In the genomic region with DNA sequence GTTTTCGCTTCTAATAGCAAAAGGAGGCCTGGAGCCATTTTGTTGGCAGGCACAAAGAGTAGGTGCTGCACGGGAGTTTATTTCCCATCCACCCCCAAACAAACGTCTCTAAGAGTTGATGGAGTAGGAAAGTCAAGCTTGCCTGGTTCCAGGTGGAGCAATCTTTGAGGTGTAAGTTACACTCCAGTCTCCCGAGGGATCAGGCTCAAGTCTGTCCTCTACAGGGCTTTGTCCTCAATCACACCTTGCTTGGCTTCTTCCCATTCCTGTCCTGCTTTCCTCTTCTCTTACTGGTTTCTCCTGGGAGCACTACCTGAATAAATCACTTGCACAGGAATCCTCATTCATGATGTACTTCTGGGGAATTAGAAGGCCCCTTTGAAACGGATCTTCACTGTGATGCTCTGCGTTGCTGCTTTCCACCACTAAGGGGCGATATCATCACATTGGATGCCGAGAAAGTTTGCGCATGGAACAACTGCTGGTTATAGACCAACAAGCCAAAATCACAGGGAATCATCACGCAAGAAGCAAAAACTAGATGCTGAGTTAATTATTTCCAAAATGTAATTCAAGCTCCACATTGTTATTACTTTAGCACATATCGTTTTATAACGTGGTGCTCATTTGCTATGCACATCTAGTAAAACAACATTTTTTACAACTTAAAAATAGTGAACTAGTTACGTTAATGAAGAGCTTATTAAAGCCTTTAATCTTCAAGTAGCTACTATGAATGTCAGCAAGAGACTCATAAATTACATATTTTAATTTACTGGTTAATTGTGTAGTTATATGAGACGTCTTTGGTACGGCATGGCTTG, we compare ENCODE assay signal across 9 cellular contexts.
DNase-seq lines count a peak whose midpoint lies in the region; ATAC-seq, FAIRE-seq and TF ChIP-seq lines count a peak whose summit lies in the region.
"Had no signal": no experiment of that assay in that cellular context is flagged by ENCODE, and none has a peak within 500 bp of the region (broad histone marks: within the 10 kb centered on the region; RNA-seq: fewer than 3 reads in every experiment).

No MANE protein-coding gene starts in this region.

- H3K27me3 ChIP-seq in right lobe of liver, result no peaks in the 10 kb centered on the region

- FAIRE-seq in colon (lab: Jason Lieb, UNC), result peak; percentile 49

- no peaks in the 10 kb centered on the region for H3K9me3 ChIP-seq in right lobe of liver
- H3K9me3 ChIP-seq: neutrophil had no signal

- DNase-seq in Right ventricle myocardium superior, result no peak
- no peak for DNase-seq in Right ventricle myocardium inferior (ENCODE audit: missing footprints)
- peak; percentile 58 for DNase-seq in NCI-H2171 treated with DMSO at 0.1 percent for 48 hours (lab: John Stamatoyannopoulos, UW)
- peak; percentile 15 for DNase-seq in activated CD4-positive, CD25-positive, alpha-beta regulatory T cell treated with anti-CD3 and anti-CD28 coated beads, Interleukin-2, amount 50 U/mL, for 16 hours (ENCODE audit: low read depth, low spot score)
- peak in 2 of 3 donors; percentile 55 to 56 for DNase-seq in right lobe of liver
- peak; percentile 23 for DNase-seq in stimulated activated CD8-positive, alpha-beta memory T cell treated with anti-CD3 and anti-CD28 coated beads, Interleukin-15, amount 100 ng/mL, for 1 hour (ENCODE audit: low read depth)

- H3K4me1 ChIP-seq in right lobe of liver, result no peaks in the 10 kb centered on the region

- peak; percentile 89 to 94 (median 92) for TF ChIP-seq CTCF in right lobe of liver (IDR thresholded peaks at IDR 0.05)

- H3K27ac ChIP-seq in right lobe of liver, result no peak overlapping the region
- H3K27ac ChIP-seq: neutrophil had no signal

- 32% methylated on average over 15 of the region's 15 CpGs for WGBS in right lobe of liver (ENCODE audit: insufficient coverage, low coverage, low lambda C conversion rate, missing lambda C conversion rate)

- ATAC-seq in Right ventricle myocardium superior (ENCODE audit: poor library complexity), result peak; percentile 61
- no peak for ATAC-seq in Right ventricle myocardium inferior
- ATAC-seq in right lobe of liver, result peak; percentile 88 to 94 (median 90)
- no peak for ATAC-seq in HG02885 (IDR thresholded peaks at IDR 0.05; ENCODE audit: poor library complexity, unreplicated experiment)

- H3K36me3 ChIP-seq in right lobe of liver, result no peaks in the 10 kb centered on the region
- H3K36me3 ChIP-seq: neutrophil had no signal

- intact Hi-C loops in Right ventricle myocardium superior (cut with DNase I), result loop anchor here (5.0 to 10.0 kb wide), 2 partner anchors 293 to 435 kb away; no protein-coding TSS in a partner anchor
- intact Hi-C loops in Right ventricle myocardium inferior (cut with DNase I), result loop anchor here (2.0 to 5.0 kb wide), 2 partner anchors 220 to 439 kb away; no protein-coding TSS in a partner anchor
- intact Hi-C loops in right lobe of liver (cut with DNase I), result loop anchor here in 1 of 2 donors (10.0 kb wide), 2 partner anchors 63 to 443 kb away; a partner anchor contains a TSS

- TF ChIP-seq POLR2A in right lobe of liver (IDR thresholded peaks at IDR 0.05), result no peak

- H3K4me3 ChIP-seq in right lobe of liver, result no peak overlapping the region

Comparison
In these comparisons a context has a peak if more than half of its experiments do, and no peak if none do; other contexts are left out.
1. ATAC-seq: peak in Right ventricle myocardium superior (single experiment) and right lobe of liver (4 of 4); none in Right ventricle myocardium inferior (single experiment) and HG02885 (single experiment).
2. DNase-seq: peak in NCI-H2171 treated with DMSO at 0.1 percent for 48 hours (single experiment), activated CD4-positive, CD25-positive, alpha-beta regulatory T cell treated with anti-CD3 and anti-CD28 coated beads, Interleukin-2, amount 50 U/mL, for 16 hours (single experiment), right lobe of liver (2 of 3) and stimulated activated CD8-positive, alpha-beta memory T cell treated with anti-CD3 and anti-CD28 coated beads, Interleukin-15, amount 100 ng/mL, for 1 hour (single experiment); none in Right ventricle myocardium superior (single experiment) and Right ventricle myocardium inferior (single experiment).